22 cellular contexts compared by ENCODE assay signal in the genomic region with DNA sequence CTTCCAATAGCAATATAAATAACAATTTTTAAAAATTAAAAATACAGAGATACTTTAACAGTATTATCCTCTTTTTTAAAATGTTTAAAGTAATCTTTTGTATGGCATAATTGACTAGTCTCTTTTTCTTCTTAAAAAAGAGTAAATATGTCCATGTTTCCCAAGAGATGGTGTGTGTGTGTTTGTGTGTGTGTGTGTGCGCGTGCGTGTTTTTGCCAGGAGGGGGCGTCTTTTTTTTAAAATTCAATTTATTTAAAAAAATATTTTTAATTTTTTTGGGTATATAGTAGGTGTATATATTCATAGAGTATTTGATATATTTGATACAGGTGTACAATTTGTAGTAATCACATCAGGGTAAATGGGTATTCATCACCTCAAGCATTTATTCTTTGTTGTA.
DNase-seq lines count a peak whose midpoint lies in the region; ATAC-seq, FAIRE-seq and TF ChIP-seq lines count a peak whose summit lies in the region.
"Had no signal": no experiment of that assay in that cellular context is flagged by ENCODE, and none has a peak within 500 bp of the region (broad histone marks: within the 10 kb centered on the region; RNA-seq: fewer than 3 reads in every experiment).

No MANE protein-coding gene starts in this region.

- H3K27me3 ChIP-seq in RWPE2 (ENCODE audit: insufficient read depth, poor library complexity, severe bottlenecking) (no peaks in the 10 kb centered on the region), endothelial cell of umbilical vein (ENCODE audit: control insufficient read depth in 2 of 2, insufficient read depth in 2 of 2, low read length in 2 of 2) (no peaks in the 10 kb centered on the region), neural progenitor cell (no peaks in the 10 kb centered on the region)
- H3K27me3 ChIP-seq: BLaER1 treated with 17β-estradiol and CSF1 and Interleukin-3, amounts not matched to agents 10 nM and 100 nM; dorsolateral prefrontal cortex; testis had no signal

- no peak for TF ChIP-seq POLR2A in endothelial cell of umbilical vein (IDR thresholded peaks at IDR 0.05; ENCODE audit: low read depth, low read length)

- no peak overlapping the region for H3K4me3 Mint-ChIP-seq in neural progenitor cell
- H3K4me3 Mint-ChIP-seq: activated B cell treated with CpG ODN at 0.5 μM for 24 hours; activated CD8-positive, alpha-beta T cell treated with anti-CD3 and anti-CD28 coated beads for 36 hours; activated naive CD4-positive, alpha-beta T cell treated with anti-CD3 and anti-CD28 coated beads, Interleukin-2, amount 10 ng/mL, durations not matched to agents 7 days and 5 days; activated T-cell treated with anti-CD3 and anti-CD28 coated beads, Interleukin-2, amount 50 U/mL, for 4 hours; nephron had no signal

- no peaks in the 10 kb centered on the region for H3K36me3 ChIP-seq in RWPE2 (ENCODE audit: low read depth)
- no peaks in the 10 kb centered on the region for H3K36me3 ChIP-seq in endothelial cell of umbilical vein (ENCODE audit: control insufficient read depth in 2 of 2, extremely low read depth in 1 of 2, insufficient read depth in 2 of 2, low read length in 2 of 2)
- H3K36me3 ChIP-seq in neural progenitor cell: no peaks in the 10 kb centered on the region
- H3K36me3 ChIP-seq: BLaER1 treated with 17β-estradiol and CSF1 and Interleukin-3, amounts not matched to agents 10 nM and 100 nM had no signal

- no peaks in the 10 kb centered on the region for H3K4me1 ChIP-seq in RWPE2 (ENCODE audit: insufficient read depth, poor library complexity, severe bottlenecking)
- H3K4me1 ChIP-seq in endothelial cell of umbilical vein (ENCODE audit: control insufficient read depth, extremely low read depth, insufficient read depth, low read length): no peaks in the 10 kb centered on the region
- H3K4me1 ChIP-seq in neural progenitor cell: peaks cover 14% of the 10 kb centered on the region
- H3K4me1 ChIP-seq: BLaER1 treated with 17β-estradiol and CSF1 and Interleukin-3, amounts not matched to agents 10 nM and 100 nM; testis had no signal

- no peak overlapping the region for H2AFZ ChIP-seq in endothelial cell of umbilical vein (ENCODE audit: low read depth, low read length)
- H2AFZ ChIP-seq in neural progenitor cell (replicated peaks): no peak overlapping the region

- H3K27ac ChIP-seq in RWPE2 (ENCODE audit: poor library complexity, severe bottlenecking) (no peak overlapping the region), endothelial cell of umbilical vein (ENCODE audit: insufficient read depth, low read depth, low read length) (no peak overlapping the region), neural progenitor cell (no peak overlapping the region)
- H3K27ac ChIP-seq: BLaER1 treated with 17β-estradiol and CSF1 and Interleukin-3, amounts not matched to agents 10 nM and 100 nM; dorsolateral prefrontal cortex; testis had no signal

- intact Hi-C loops in endothelial cell of umbilical vein (cut with micrococcal nuclease): no loop called here

- no peak overlapping the region for H3K4me2 ChIP-seq in endothelial cell of umbilical vein (ENCODE audit: insufficient read depth, low read length)
- H3K4me2 ChIP-seq in neural progenitor cell: no peak overlapping the region
- H3K4me2 ChIP-seq: BLaER1 treated with 17β-estradiol and CSF1 and Interleukin-3, amounts not matched to agents 10 nM and 100 nM had no signal

- dilution Hi-C loops in endothelial cell of umbilical vein (cut with MboI; ENCODE audit: extremely low pct_ligation_motif_present, low sequenced_read_pairs): no loop called here

- peaks cover 3% of the 10 kb centered on the region for H3K4me1 Mint-ChIP-seq in neural progenitor cell
- H3K4me1 Mint-ChIP-seq: activated B cell treated with CpG ODN at 0.5 μM for 24 hours; activated naive CD4-positive, alpha-beta T cell treated with anti-CD3 and anti-CD28 coated beads, Interleukin-2, amount 10 ng/mL, durations not matched to agents 7 days and 5 days; nephron had no signal

- H3K36me3 Mint-ChIP-seq in neural progenitor cell: no peaks in the 10 kb centered on the region
- H3K36me3 Mint-ChIP-seq: activated naive CD4-positive, alpha-beta T cell treated with anti-CD3 and anti-CD28 coated beads, Interleukin-2, amount 10 ng/mL, durations not matched to agents 7 days and 5 days had no signal

- H3K9me3 ChIP-seq in RWPE2 (ENCODE audit: severe bottlenecking) (no peaks in the 10 kb centered on the region), endothelial cell of umbilical vein (replicated peaks; ENCODE audit: control insufficient read depth, insufficient read depth, low read length) (no peaks in the 10 kb centered on the region), neural progenitor cell (ENCODE audit: low read depth) (no peaks in the 10 kb centered on the region)
- H3K9me3 ChIP-seq: BLaER1 treated with 17β-estradiol and CSF1 and Interleukin-3, amounts not matched to agents 10 nM and 100 nM; testis had no signal

- no peak overlapping the region for H3K9ac ChIP-seq in endothelial cell of umbilical vein (replicated peaks; ENCODE audit: extremely low read depth, insufficient read depth, low read length)
- H3K9ac ChIP-seq in neural progenitor cell: no peak overlapping the region
- H3K9ac ChIP-seq: BLaER1 treated with 17β-estradiol and CSF1 and Interleukin-3, amounts not matched to agents 10 nM and 100 nM had no signal

- CTCF ChIA-PET in endothelial cell of umbilical vein (lab: Charles Lee): interaction anchor here (1.9 kb wide), 1 partner anchor 13 kb away, joined by 4 read pairs; no protein-coding TSS in a partner anchor

- H3K4me3 ChIP-seq in HFF-Myc (replicated peaks; ENCODE audit: low read depth, low read length) (no peak overlapping the region), RWPE2 (ENCODE audit: severe bottlenecking) (no peak overlapping the region), endothelial cell of umbilical vein (replicated peaks in 1 of 3; ENCODE audit: insufficient read depth in 1 of 3, low read depth in 1 of 3, low read length in 3 of 3) (no peak overlapping the region), neural progenitor cell (no peak overlapping the region)
- H3K4me3 ChIP-seq: BLaER1 treated with 17β-estradiol and CSF1 and Interleukin-3, amounts not matched to agents 10 nM and 100 nM; dorsolateral prefrontal cortex; testis had no signal

- no peaks in the 10 kb centered on the region for H3K79me2 ChIP-seq in endothelial cell of umbilical vein (ENCODE audit: control insufficient read depth, insufficient read depth, low read length)
- no peaks in the 10 kb centered on the region for H3K79me2 ChIP-seq in neural progenitor cell (ENCODE audit: low read depth)

- TF ChIP-seq CTCF in HFF-Myc (IDR thresholded peaks at IDR 0.05; ENCODE audit: low read depth, low read length, missing control alignments) (peak; percentile 12), RWPE2 (IDR thresholded peaks at IDR 0.05; ENCODE audit: poor library complexity, severe bottlenecking) (peak; percentile 37), endothelial cell of umbilical vein (IDR thresholded peaks at IDR 0.05; ENCODE audit: extremely low read depth in 1 of 2, insufficient read depth in 1 of 2, low read depth in 1 of 2, low read length in 2 of 2) (peak; percentile 20 to 21), neural progenitor cell (IDR thresholded peaks at IDR 0.05) (peak; percentile 42)

- H3K27ac Mint-ChIP-seq in neural progenitor cell: no peak overlapping the region
- H3K27ac Mint-ChIP-seq: activated B cell treated with CpG ODN at 0.5 μM for 24 hours; activated CD8-positive, alpha-beta T cell treated with anti-CD3 and anti-CD28 coated beads for 36 hours; activated naive CD4-positive, alpha-beta T cell treated with anti-CD3 and anti-CD28 coated beads, Interleukin-2, amount 10 ng/mL, durations not matched to agents 7 days and 5 days; nephron had no signal

- POLR2A ChIA-PET in endothelial cell of umbilical vein (lab: Charles Lee): no interaction called here

- no peaks in the 10 kb centered on the region for H4K20me1 ChIP-seq in endothelial cell of umbilical vein (replicated peaks; ENCODE audit: control insufficient read depth, extremely low read depth, insufficient read depth, low read length)
- no peaks in the 10 kb centered on the region for H4K20me1 ChIP-seq in neural progenitor cell (ENCODE audit: low read depth)
- H4K20me1 ChIP-seq: BLaER1 treated with 17β-estradiol and CSF1 and Interleukin-3, amounts not matched to agents 10 nM and 100 nM had no signal

- H3K9me3 Mint-ChIP-seq in neural progenitor cell: peaks cover 5% of the 10 kb centered on the region

- BruUV-seq in endothelial cell of umbilical vein (replicated peaks; lab: Mats Ljungman, UMichigan): no TSS peak

- no peak for ATAC-seq in RWPE2 (ENCODE audit: low read depth)
- ATAC-seq in HG03095 (IDR thresholded peaks at IDR 0.05; ENCODE audit: unreplicated experiment): no peak
- no peak for ATAC-seq in HG03280 (IDR thresholded peaks at IDR 0.05; ENCODE audit: unreplicated experiment)
- ATAC-seq: activated CD8-positive, alpha-beta T cell treated with anti-CD3 and anti-CD28 coated beads for 36 hours; activated T-cell treated with anti-CD3 and anti-CD28 coated beads, Interleukin-2, amount 50 U/mL, for 4 hours had no signal

- no peaks in the 10 kb centered on the region for H3K9me1 ChIP-seq in endothelial cell of umbilical vein (replicated peaks; ENCODE audit: control insufficient read depth, extremely low read depth, insufficient read depth, low read length)

- no peaks in the 10 kb centered on the region for H3F3A ChIP-seq in neural progenitor cell (ENCODE audit: low read depth)

- H3K27me3 Mint-ChIP-seq in neural progenitor cell (ENCODE audit: insufficient read depth, low read depth): no peaks in the 10 kb centered on the region
- H3K27me3 Mint-ChIP-seq: activated B cell treated with CpG ODN at 0.5 μM for 24 hours; activated CD8-positive, alpha-beta T cell treated with anti-CD3 and anti-CD28 coated beads for 36 hours; activated naive CD4-positive, alpha-beta T cell treated with anti-CD3 and anti-CD28 coated beads, Interleukin-2, amount 10 ng/mL, durations not matched to agents 7 days and 5 days had no signal

- DNase-seq in HFF-Myc (ENCODE audit: extremely low read depth, low read depth) (no peak), RWPE2 (ENCODE audit: low spot score) (no peak), endothelial cell of umbilical vein (ENCODE audit: low read depth, low spot score) (no peak), neural progenitor cell (ENCODE audit: low spot score) (no peak), dedifferentiated amniotic fluid mesenchymal stem cell (ENCODE audit: extremely low spot score) (no peak)
- DNase-seq: activated B cell treated with CpG ODN at 0.5 μM for 24 hours; activated CD8-positive, alpha-beta T cell treated with anti-CD3 and anti-CD28 coated beads for 36 hours; activated naive CD4-positive, alpha-beta T cell treated with anti-CD3 and anti-CD28 coated beads, Interleukin-2, amount 10 ng/mL, durations not matched to agents 7 days and 5 days; activated T-cell treated with anti-CD3 and anti-CD28 coated beads, Interleukin-2, amount 50 U/mL, for 4 hours; dorsolateral prefrontal cortex; mesendoderm; MM.1S; NCI-H187; NCI-H446; SIG-M5; stimulated activated CD4-positive, alpha-beta T cell treated with anti-CD3 and anti-CD28 coated beads, Interleukin-12 subunit alpha, Interleukin-12 subunit beta, amount 100 ng/mL, for 4 hours; T-helper 2 cell; testis had no signal

- no peak for FAIRE-seq in endothelial cell of umbilical vein (lab: Jason Lieb, UNC)

TF ChIP-seq in endothelial cell of umbilical vein, 7 proteins besides CTCF, POLR2A, EP300 and RAD21 (continues in another document):
- TF ChIP-seq FOS (IDR thresholded peaks at IDR 0.05; ENCODE audit: borderline replicate concordance, insufficient read depth, low read length) (no peak), POLR2AphosphoS5 (IDR thresholded peaks at IDR 0.05; ENCODE audit: insufficient read depth, low read depth, low read length) (no peak)
